In genomic region chr12:77010637-77011548, GRCh38 we compare ENCODE assay signal across 9 cellular contexts. TPM values are rescaled to one million over a fixed set of nuclear protein-coding genes. Genes with fewer than 3 reads are reported as not detected.
A peak's percentile ranks its signal among the peaks of the same experiment; 100 is the strongest.
DNase-seq lines count a peak whose midpoint lies in the region; ATAC-seq and TF ChIP-seq lines count a peak whose summit lies in the region.
"Had no signal": no experiment of that assay in that cellular context is flagged by ENCODE, and none has a peak within 500 bp of the region (broad histone marks: within the 10 kb centered on the region; RNA-seq: fewer than 3 reads in every experiment).

No MANE protein-coding gene starts in this region.

- H3K36me3 Mint-ChIP-seq in activated B cell treated with CpG ODN at 0.5 μM for 24 hours (ENCODE audit: low read depth) = no peaks in the 10 kb centered on the region
- H3K36me3 Mint-ChIP-seq: IgD-negative memory B cell had no signal

- intact Hi-C loops in activated B cell treated with CpG ODN at 0.5 μM for 24 hours (cut with micrococcal nuclease) = loop anchor here (1.0 kb wide), 2 partner anchors 220 to 390 kb away; no protein-coding TSS in a partner anchor

- TF ChIP-seq CTCF in BE2C (IDR thresholded peaks at IDR 0.05; ENCODE audit: low read depth, low read length) = peak; percentile 100
- peak; percentile 69 for TF ChIP-seq CTCF in activated B cell treated with CpG ODN at 0.5 μM for 24 hours (IDR thresholded peaks at IDR 0.05)
- peak; percentile 98 for TF ChIP-seq CTCF in kidney epithelial cell (IDR thresholded peaks at IDR 0.05; ENCODE audit: insufficient read depth, low read length, poor library complexity, severe bottlenecking)

- peaks cover 8% of the 10 kb centered on the region for H3K27me3 Mint-ChIP-seq in activated B cell treated with CpG ODN at 0.5 μM for 24 hours

- H3K36me3 ChIP-seq in BE2C (no peaks in the 10 kb centered on the region), kidney epithelial cell (ENCODE audit: control insufficient read depth, insufficient read depth, low read length) (no peaks in the 10 kb centered on the region)

- no peaks in the 10 kb centered on the region for H3K9me3 ChIP-seq in BE2C

- ATAC-seq in GM19035 (IDR thresholded peaks at IDR 0.05; ENCODE audit: unreplicated experiment) = peak; percentile 97
- peak; percentile 93 for ATAC-seq in HG03175 (IDR thresholded peaks at IDR 0.05; ENCODE audit: unreplicated experiment)
- ATAC-seq in activated B cell treated with CpG ODN at 0.5 μM for 24 hours (ENCODE audit: low read depth) = peak; percentile 79

- H3K9me3 Mint-ChIP-seq in activated B cell treated with CpG ODN at 0.5 μM for 24 hours = no peaks in the 10 kb centered on the region
- H3K9me3 Mint-ChIP-seq: IgD-negative memory B cell had no signal

- no peak overlapping the region for H3K4me3 Mint-ChIP-seq in activated B cell treated with CpG ODN at 0.5 μM for 24 hours
- H3K4me3 Mint-ChIP-seq: IgD-negative memory B cell had no signal

- no peak overlapping the region for H3K27ac ChIP-seq in caudate nucleus (ENCODE audit: low read depth, low read length)

- H3K27me3 ChIP-seq in BE2C = no peaks in the 10 kb centered on the region
- H3K27me3 ChIP-seq in kidney epithelial cell (ENCODE audit: control insufficient read depth, insufficient read depth, low read length) = no peaks in the 10 kb centered on the region

- POLR2A ChIA-PET in activated B cell treated with CpG ODN at 0.5 μM for 24 hours (lab: Charles Lee) = no interaction called here

- H3K4me1 ChIP-seq in BE2C = no peaks in the 10 kb centered on the region

- peak overlapping the region; percentile 37 for H3K4me3 ChIP-seq in BE2C (ENCODE audit: low read depth, low read length)
- no peak overlapping the region for H3K4me3 ChIP-seq in kidney epithelial cell (ENCODE audit: low read depth, low read length)

- DNase-seq in BE2C = peak; percentile 82
- peak; percentile 57 for DNase-seq in NCI-H2196 treated with DMSO at 0.1 percent for 48 hours (lab: John Stamatoyannopoulos, UW; ENCODE audit: unreplicated experiment)
- DNase-seq in activated B cell treated with CpG ODN at 0.5 μM for 24 hours = peak; percentile 29
- DNase-seq in caudate nucleus (lab: John Stamatoyannopoulos, UW) = peak in 52 of 61 donors; percentile 4 to 80 (median 38)
- no peak for DNase-seq in kidney epithelial cell (ENCODE audit: low read depth)
- DNase-seq in stimulated activated CD4-positive, alpha-beta T cell treated with anti-CD3 and anti-CD28 coated beads, Interleukin-1b, Interleukin-23, amount 100 ng/mL, for 48 hours = peak; percentile 70

- no peak overlapping the region for H3K27ac Mint-ChIP-seq in activated B cell treated with CpG ODN at 0.5 μM for 24 hours
- H3K27ac Mint-ChIP-seq: IgD-negative memory B cell had no signal

- peaks cover 4% of the 10 kb centered on the region for H3K4me1 Mint-ChIP-seq in activated B cell treated with CpG ODN at 0.5 μM for 24 hours

- CTCF ChIA-PET in activated B cell treated with CpG ODN at 0.5 μM for 24 hours (lab: Charles Lee) = interaction anchor here (0.7 to 2.6 kb wide), 19 partner anchors 9 to 394 kb away, joined by 3 to 63 read pairs (median 4); no protein-coding TSS in a partner anchor

RNA-seq across cellular contexts. Expression of gene E2F7, which starts 54.5 kb away (rescaled TPM):
- polyA plus RNA-seq in BE2C (2012; ENCODE audit: insufficient read depth, insufficient read length, low read depth) = 0.31 TPM
- total RNA-seq in activated B cell treated with CpG ODN at 0.5 μM for 24 hours = 0.71 and 0.95 TPM in 2 replicates
- 34.2 and 53.3 TPM in 2 replicates for total RNA-seq in kidney epithelial cell
- polyA plus RNA-seq: IgD-negative memory B cell had no signal

Comparison
In these comparisons a context has a peak if more than half of its experiments do, and no peak if none do; other contexts are left out.
1. RNA of gene E2F7, which starts 54.5 kb away (total RNA-seq): 34.2 to 53.3 TPM in kidney epithelial cell; 0.71 to 0.95 TPM in activated B cell treated with CpG ODN at 0.5 μM for 24 hours; every median in the first group is over 10 times any median in the second.
2. Peak in every context shown above with its lines, with median percentiles within 50 percentile points of each other: CTCF ChIP-seq and ATAC-seq.